Comparison of ENCODE assay signal across 8 cellular contexts in genomic region chr16:73071131-73071940, GRCh38. TPM values are rescaled to one million over a fixed set of nuclear protein-coding genes. Genes with fewer than 3 reads are reported as not detected.
A peak's percentile ranks its signal among the peaks of the same experiment; 100 is the strongest.
DNase-seq lines count a peak whose midpoint lies in the region; ATAC-seq and TF ChIP-seq lines count a peak whose summit lies in the region.

No MANE protein-coding gene starts in this region.

- peak overlapping the region; percentile 53 for H2AFZ ChIP-seq in neural cell (ENCODE audit: low read depth, low read length)

- H3F3A ChIP-seq in neural cell (ENCODE audit: insufficient read depth, low read length, poor library complexity, severe bottlenecking): peaks cover 10% of the 10 kb centered on the region

- no peaks in the 10 kb centered on the region for H3K9me3 Mint-ChIP-seq in Calu3 (ENCODE audit: low read depth, unreplicated experiment)

- no TSS peak for BruUV-seq in Calu3 (replicated peaks; lab: Mats Ljungman, UMichigan)

- H3K4me1 Mint-ChIP-seq in Calu3 (ENCODE audit: low read depth, unreplicated experiment): peaks cover 44% of the 10 kb centered on the region

- TF ChIP-seq RAD21 in neural cell (conservative IDR thresholded peaks at IDR 0.05): peak; percentile 66

- DNase-seq in Calu3 (peak; percentile 56), NCI-H345 (lab: John Stamatoyannopoulos, UW) (peak; percentile 79), GM10266 (ENCODE audit: extremely low spot score) (no peak)
- DNase-seq in stimulated activated CD4-positive, alpha-beta T cell treated with anti-CD3 and anti-CD28 coated beads, Interleukin-4, amount 100 ng/mL, for 24 hours: no peak

- peak overlapping the region; percentile 99 for H3K4me2 ChIP-seq in neural cell (ENCODE audit: low read length)

- CTCF ChIA-PET in Calu3 (lab: Charles Lee): interaction anchor here (0.5 to 0.9 kb wide), 5 partner anchors 16 to 831 kb away, joined by 3 to 5 read pairs (median 3); no protein-coding TSS in a partner anchor

- TF ChIP-seq EP300 in neural cell (conservative IDR thresholded peaks at IDR 0.05; ENCODE audit: poor library complexity, severe bottlenecking): peak; percentile 58

- H3K9me2 ChIP-seq in neural cell (ENCODE audit: insufficient read depth, low read length): no peaks in the 10 kb centered on the region

- peak overlapping the region; percentile 43 for H3K27ac Mint-ChIP-seq in Calu3 (ENCODE audit: unreplicated experiment)

- H3K9ac ChIP-seq in neural cell (ENCODE audit: low read length): peak overlapping the region; percentile 97

- H3K79me2 ChIP-seq in neural cell (replicated peaks; ENCODE audit: insufficient read depth, low read length): peaks cover 15% of the 10 kb centered on the region

- ATAC-seq in esophagus mucosa: peak; percentile 14
- no peak for ATAC-seq in GM18498 (IDR thresholded peaks at IDR 0.05; ENCODE audit: unreplicated experiment)
- ATAC-seq in GM21528 (IDR thresholded peaks at IDR 0.05; ENCODE audit: low FRiP score, unreplicated experiment): no peak

- H3K27ac ChIP-seq in neural cell (ENCODE audit: low read length): peak overlapping the region; percentile 100

- peak overlapping the region; percentile 61 for H3K4me3 ChIP-seq in neural cell (ENCODE audit: low read length)

- H3K27me3 ChIP-seq in neural cell (ENCODE audit: insufficient read depth, low read depth, low read length): peaks cover 14% of the 10 kb centered on the region

- no peaks in the 10 kb centered on the region for H3K36me3 ChIP-seq in neural cell (ENCODE audit: insufficient read depth, low read length)

- H3K9me3 ChIP-seq in neural cell (ENCODE audit: low read length): no peaks in the 10 kb centered on the region

- intact Hi-C loops in Calu3 (cut with micrococcal nuclease; ENCODE audit: unreplicated experiment): no loop called here

- TF ChIP-seq CTCF in Calu3 (IDR thresholded peaks at IDR 0.05; ENCODE audit: unreplicated experiment) (no peak), neural cell (IDR thresholded peaks at IDR 0.05; ENCODE audit: poor library complexity, severe bottlenecking) (peak; percentile 23), GM10266 (IDR thresholded peaks at IDR 0.05; ENCODE audit: control insufficient read depth, insufficient read depth, low read depth, missing control alignments) (no peak)

- H3K27me3 Mint-ChIP-seq in Calu3 (ENCODE audit: unreplicated experiment): peaks cover 5% of the 10 kb centered on the region

- peak overlapping the region; percentile 62 for H3K4me3 Mint-ChIP-seq in Calu3 (ENCODE audit: low read depth, unreplicated experiment)

- peaks cover 28% of the 10 kb centered on the region for H3K36me3 Mint-ChIP-seq in Calu3 (ENCODE audit: insufficient read depth, unreplicated experiment)

- no peaks in the 10 kb centered on the region for H4K20me1 ChIP-seq in neural cell (ENCODE audit: insufficient read depth)

TF ChIP-seq in neural cell, 6 proteins besides CTCF, POLR2A, EP300 and RAD21:
- peak; percentile 58 for TF ChIP-seq SMC3 (conservative IDR thresholded peaks at IDR 0.05; ENCODE audit: poor library complexity)
- TF ChIP-seq, protein P1, sequence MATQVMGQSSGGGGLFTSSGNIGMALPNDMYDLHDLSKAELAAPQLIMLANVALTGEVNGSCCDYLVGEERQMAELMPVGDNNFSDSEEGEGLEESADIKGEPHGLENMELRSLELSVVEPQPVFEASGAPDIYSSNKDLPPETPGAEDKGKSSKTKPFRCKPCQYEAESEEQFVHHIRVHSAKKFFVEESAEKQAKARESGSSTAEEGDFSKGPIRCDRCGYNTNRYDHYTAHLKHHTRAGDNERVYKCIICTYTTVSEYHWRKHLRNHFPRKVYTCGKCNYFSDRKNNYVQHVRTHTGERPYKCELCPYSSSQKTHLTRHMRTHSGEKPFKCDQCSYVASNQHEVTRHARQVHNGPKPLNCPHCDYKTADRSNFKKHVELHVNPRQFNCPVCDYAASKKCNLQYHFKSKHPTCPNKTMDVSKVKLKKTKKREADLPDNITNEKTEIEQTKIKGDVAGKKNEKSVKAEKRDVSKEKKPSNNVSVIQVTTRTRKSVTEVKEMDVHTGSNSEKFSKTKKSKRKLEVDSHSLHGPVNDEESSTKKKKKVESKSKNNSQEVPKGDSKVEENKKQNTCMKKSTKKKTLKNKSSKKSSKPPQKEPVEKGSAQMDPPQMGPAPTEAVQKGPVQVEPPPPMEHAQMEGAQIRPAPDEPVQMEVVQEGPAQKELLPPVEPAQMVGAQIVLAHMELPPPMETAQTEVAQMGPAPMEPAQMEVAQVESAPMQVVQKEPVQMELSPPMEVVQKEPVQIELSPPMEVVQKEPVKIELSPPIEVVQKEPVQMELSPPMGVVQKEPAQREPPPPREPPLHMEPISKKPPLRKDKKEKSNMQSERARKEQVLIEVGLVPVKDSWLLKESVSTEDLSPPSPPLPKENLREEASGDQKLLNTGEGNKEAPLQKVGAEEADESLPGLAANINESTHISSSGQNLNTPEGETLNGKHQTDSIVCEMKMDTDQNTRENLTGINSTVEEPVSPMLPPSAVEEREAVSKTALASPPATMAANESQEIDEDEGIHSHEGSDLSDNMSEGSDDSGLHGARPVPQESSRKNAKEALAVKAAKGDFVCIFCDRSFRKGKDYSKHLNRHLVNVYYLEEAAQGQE (IDR thresholded peaks at IDR 0.05; ENCODE audit: borderline replicate concordance): peak; percentile 96
- peak; percentile 65 for TF ChIP-seq MXI1 (conservative IDR thresholded peaks at IDR 0.05; ENCODE audit: poor library complexity, severe bottlenecking)
- peak; percentile 90 for TF ChIP-seq POLR2AphosphoS5 (IDR thresholded peaks at IDR 0.05)
- TF ChIP-seq EZH2 (IDR thresholded peaks at IDR 0.05; ENCODE audit: borderline replicate concordance, insufficient read depth, low read length, poor library complexity, severe bottlenecking): no peak
- TF ChIP-seq TAF1 (IDR thresholded peaks at IDR 0.05; ENCODE audit: low read depth): peak; percentile 90
TF ChIP-seq in neural cell: peak in this region for 5.

RNA-seq across cellular contexts. Expression of gene ZFHX3, which starts 23.4 kb away (rescaled TPM):
- total RNA-seq in Calu3 (2022) (13.6 and 17.8 TPM in 2 replicates), esophagus mucosa (3.9 TPM)
- polyA plus RNA-seq in neural cell: 26.4 and 27.7 TPM in 2 replicates
- polyA minus RNA-seq in neural cell: 112 and 179 TPM in 2 replicates

Comparison
In these comparisons a context has a peak if more than half of its experiments do, and no peak if none do; other contexts are left out.
1. DNase-seq: peak in Calu3 (single experiment) and NCI-H345 (single experiment); none in GM10266 (single experiment) and stimulated activated CD4-positive, alpha-beta T cell treated with anti-CD3 and anti-CD28 coated beads, Interleukin-4, amount 100 ng/mL, for 24 hours (single experiment).